ENCODE assay signal across 14 cellular contexts in the genomic region with DNA sequence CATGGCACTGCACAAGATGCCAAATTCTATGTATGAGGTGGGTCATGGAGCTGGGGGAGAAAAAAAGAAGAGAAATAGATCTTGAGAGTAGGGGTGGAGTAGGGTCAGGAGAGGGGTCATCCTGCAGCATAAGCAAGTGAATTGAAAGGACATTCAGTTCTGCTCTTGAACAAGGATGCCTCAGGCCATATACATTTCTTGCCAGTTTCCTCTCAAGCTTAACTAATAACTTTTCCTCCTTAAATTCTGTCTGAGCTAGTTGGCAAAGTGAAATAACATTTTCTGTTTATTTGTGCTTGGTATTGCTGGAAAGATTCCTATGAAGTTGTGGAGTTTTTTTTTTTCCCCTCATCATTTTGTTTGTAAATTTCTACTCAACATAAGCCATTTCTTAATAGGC.
DNase-seq lines count a peak whose midpoint lies in the region; ATAC-seq, FAIRE-seq and TF ChIP-seq lines count a peak whose summit lies in the region.
"Had no signal": no experiment of that assay in that cellular context is flagged by ENCODE, and none has a peak within 500 bp of the region (broad histone marks: within the 10 kb centered on the region; RNA-seq: fewer than 3 reads in every experiment).

No MANE protein-coding gene starts in this region.

- TF ChIP-seq POLR2A in GM12891 (IDR thresholded peaks at IDR 0.05; ENCODE audit: low read depth, low read length), result no peak

- TF ChIP-seq CTCF in neural crest cell (conservative IDR thresholded peaks at IDR 0.05), result no peak

- peak overlapping the region; percentile 72 for H3K27ac Mint-ChIP-seq in neural crest cell (ENCODE audit: unreplicated experiment)
- H3K27ac Mint-ChIP-seq: CD4-positive, CD25-positive, alpha-beta regulatory T cell had no signal

- ATAC-seq in HG02642 (IDR thresholded peaks at IDR 0.05; ENCODE audit: poor library complexity, unreplicated experiment) (no peak), HG02884 (IDR thresholded peaks at IDR 0.05; ENCODE audit: unreplicated experiment) (no peak)
- ATAC-seq: HCT116 had no signal

- FAIRE-seq in GM12891 (lab: Jason Lieb, UNC), result no peak
- FAIRE-seq: GM18507, H54 had no signal

- no peaks in the 10 kb centered on the region for H3K27me3 Mint-ChIP-seq in neural crest cell (ENCODE audit: low read depth)

- peaks cover 11% of the 10 kb centered on the region for H3K36me3 Mint-ChIP-seq in neural crest cell (ENCODE audit: low read depth)
- H3K36me3 Mint-ChIP-seq: CD4-positive, CD25-positive, alpha-beta regulatory T cell had no signal

- DNase-seq in M059J (ENCODE audit: low read depth) (peak; percentile 22), fibroblast of gingiva (ENCODE audit: low read depth) (peak; percentile 68), neural crest cell (ENCODE audit: low read depth, low spot score) (no peak), GM12891 (ENCODE audit: insufficient read length, low spot score) (no peak), OCI-M1 (lab: John Stamatoyannopoulos, UW) (no peak)
- DNase-seq: ACHN; CD4-positive, CD25-positive, alpha-beta regulatory T cell; DMS53; GM23248 had no signal

- H3K4me1 Mint-ChIP-seq in neural crest cell, result peaks cover 13% of the 10 kb centered on the region
- H3K4me1 Mint-ChIP-seq: CD4-positive, CD25-positive, alpha-beta regulatory T cell had no signal

- H3K4me3 Mint-ChIP-seq in neural crest cell, result no peak overlapping the region
- H3K4me3 Mint-ChIP-seq: CD4-positive, CD25-positive, alpha-beta regulatory T cell had no signal

- peaks cover 15% of the 10 kb centered on the region for H3K9me3 Mint-ChIP-seq in neural crest cell

TF ChIP-seq in GM12891, 5 proteins besides CTCF, POLR2A, EP300 and RAD21:
- no peak for TF ChIP-seq PAX5 (IDR thresholded peaks at IDR 0.05; ENCODE audit: insufficient read depth, low read length, severe bottlenecking)
- no peak for TF ChIP-seq POU2F2 (IDR thresholded peaks at IDR 0.05; ENCODE audit: low read depth, low read length)
- no peak for TF ChIP-seq POLR2AphosphoS5 (IDR thresholded peaks at IDR 0.05; ENCODE audit: low read depth, low read length)
- TF ChIP-seq SPI1 (IDR thresholded peaks at IDR 0.05; ENCODE audit: low read depth, low read length), result no peak
- TF ChIP-seq TAF1 (IDR thresholded peaks at IDR 0.05; ENCODE audit: low read depth, low read length), result no peak

Comparison
In these comparisons a context has a peak if more than half of its experiments do, and no peak if none do; other contexts are left out.
1. DNase-seq: peak in M059J (single experiment) and fibroblast of gingiva (single experiment); none in neural crest cell (single experiment), GM12891 (single experiment) and OCI-M1 (single experiment).